2 cellular contexts compared by ENCODE assay signal in the genomic region with DNA sequence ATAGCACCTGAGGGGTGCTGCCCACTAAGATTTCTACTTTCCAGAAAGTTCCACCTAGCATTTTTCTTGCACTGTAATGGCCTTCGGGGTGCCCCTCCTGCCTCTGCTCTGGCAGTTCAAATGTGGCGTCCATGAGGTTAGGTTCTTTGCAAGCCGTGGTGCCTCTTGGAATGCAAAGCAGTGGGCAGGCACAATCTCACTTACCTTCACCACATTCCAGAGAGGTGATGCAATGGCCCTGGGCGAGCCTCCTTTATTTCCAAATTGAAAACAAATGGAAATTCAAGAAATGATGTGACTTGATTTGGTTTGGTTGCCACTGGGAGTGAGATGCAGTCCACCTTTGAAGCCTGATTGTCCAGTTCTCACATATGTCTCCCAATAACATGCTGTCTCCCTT.
TF ChIP-seq lines count a peak whose summit lies in the region.

No MANE protein-coding gene starts in this region.

TF ChIP-seq in HCT116, 20 proteins besides CTCF, POLR2A, EP300 and RAD21 (continued from another document):
- TF ChIP-seq, protein P1, sequence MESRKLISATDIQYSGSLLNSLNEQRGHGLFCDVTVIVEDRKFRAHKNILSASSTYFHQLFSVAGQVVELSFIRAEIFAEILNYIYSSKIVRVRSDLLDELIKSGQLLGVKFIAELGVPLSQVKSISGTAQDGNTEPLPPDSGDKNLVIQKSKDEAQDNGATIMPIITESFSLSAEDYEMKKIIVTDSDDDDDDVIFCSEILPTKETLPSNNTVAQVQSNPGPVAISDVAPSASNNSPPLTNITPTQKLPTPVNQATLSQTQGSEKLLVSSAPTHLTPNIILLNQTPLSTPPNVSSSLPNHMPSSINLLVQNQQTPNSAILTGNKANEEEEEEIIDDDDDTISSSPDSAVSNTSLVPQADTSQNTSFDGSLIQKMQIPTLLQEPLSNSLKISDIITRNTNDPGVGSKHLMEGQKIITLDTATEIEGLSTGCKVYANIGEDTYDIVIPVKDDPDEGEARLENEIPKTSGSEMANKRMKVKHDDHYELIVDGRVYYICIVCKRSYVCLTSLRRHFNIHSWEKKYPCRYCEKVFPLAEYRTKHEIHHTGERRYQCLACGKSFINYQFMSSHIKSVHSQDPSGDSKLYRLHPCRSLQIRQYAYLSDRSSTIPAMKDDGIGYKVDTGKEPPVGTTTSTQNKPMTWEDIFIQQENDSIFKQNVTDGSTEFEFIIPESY (IDR thresholded peaks at IDR 0.05; ENCODE audit: extremely low read depth, insufficient replicate concordance, low read length) = no peak

TF ChIP-seq in SK-N-SH treated with all-trans-retinoic acid at 6 μM for 48 hours, 23 proteins besides CTCF, POLR2A, EP300 and RAD21 (continued from another document):
- TF ChIP-seq, protein P2, sequence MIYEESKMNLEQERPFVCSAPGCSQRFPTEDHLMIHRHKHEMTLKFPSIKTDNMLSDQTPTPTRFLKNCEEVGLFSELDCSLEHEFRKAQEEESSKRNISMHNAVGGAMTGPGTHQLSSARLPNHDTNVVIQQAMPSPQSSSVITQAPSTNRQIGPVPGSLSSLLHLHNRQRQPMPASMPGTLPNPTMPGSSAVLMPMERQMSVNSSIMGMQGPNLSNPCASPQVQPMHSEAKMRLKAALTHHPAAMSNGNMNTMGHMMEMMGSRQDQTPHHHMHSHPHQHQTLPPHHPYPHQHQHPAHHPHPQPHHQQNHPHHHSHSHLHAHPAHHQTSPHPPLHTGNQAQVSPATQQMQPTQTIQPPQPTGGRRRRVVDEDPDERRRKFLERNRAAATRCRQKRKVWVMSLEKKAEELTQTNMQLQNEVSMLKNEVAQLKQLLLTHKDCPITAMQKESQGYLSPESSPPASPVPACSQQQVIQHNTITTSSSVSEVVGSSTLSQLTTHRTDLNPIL (CRISPR knock-in tag; IDR thresholded peaks at IDR 0.05; ENCODE audit: low read depth) = no peak
